ENCODE assay signal across 17 cellular contexts in genomic region chr10:25465582-25466372, GRCh38.
DNase-seq lines count a peak whose midpoint lies in the region; ATAC-seq and TF ChIP-seq lines count a peak whose summit lies in the region.
"Had no signal": no experiment of that assay in that cellular context is flagged by ENCODE, and none has a peak within 500 bp of the region (broad histone marks: within the 10 kb centered on the region; RNA-seq: fewer than 3 reads in every experiment).

No MANE protein-coding gene starts in this region.

- no peaks in the 10 kb centered on the region for H3K4me1 ChIP-seq in SJSA1 (replicated peaks)
- H3K4me1 ChIP-seq in prostate gland (replicated peaks): no peaks in the 10 kb centered on the region
- H3K4me1 ChIP-seq: gastroesophageal sphincter, HAP-1 had no signal

- H3K9me3 ChIP-seq in SJSA1 (replicated peaks) (no peaks in the 10 kb centered on the region), prostate gland (no peaks in the 10 kb centered on the region)
- H3K9me3 ChIP-seq: gastroesophageal sphincter, HAP-1 had no signal

- DNase-seq in AG09309 (ENCODE audit: low read depth): no peak
- peak; percentile 59 for DNase-seq in H4 (ENCODE audit: low spot score)
- peak; percentile 32 for DNase-seq in NCI-H2107 treated with DMSO at 0.1 percent for 48 hours (lab: John Stamatoyannopoulos, UW; ENCODE audit: unreplicated experiment)
- peak in 1 of 2 experiments; percentile 14 for DNase-seq in SJSA1 (ENCODE audit: low read depth in 1 of 2, low spot score in 2 of 2)
- no peak for DNase-seq in NK-92 treated with Interleukin-12 subunit alpha and Interleukin-12 subunit beta, amount 100 ng/mL, for 24 hours (lab: John Stamatoyannopoulos, UW)
- no peak for DNase-seq in prostate gland (ENCODE audit: low spot score)
- DNase-seq: activated T-cell treated with anti-CD3 and anti-CD28 coated beads, Interleukin-2, amount 50 U/mL, for 24 hours; IMR-90; islet precursor cell; NCI-H226; posterior cingulate gyrus; stimulated activated CD4-positive, alpha-beta T cell treated with anti-CD3 and anti-CD28 coated beads, Interleukin-15, amount 100 ng/mL, for 24 hours had no signal

- TF ChIP-seq POLR2A in prostate gland (IDR thresholded peaks at IDR 0.05): no peak

- H3K36me3 ChIP-seq in SJSA1: no peaks in the 10 kb centered on the region
- H3K36me3 ChIP-seq in prostate gland: no peaks in the 10 kb centered on the region
- H3K36me3 ChIP-seq: gastroesophageal sphincter, HAP-1 had no signal

- H3K4me3 ChIP-seq in AG09309 (ENCODE audit: control insufficient read depth, low read depth, low read length) (peak overlapping the region; percentile 30), SJSA1 (peak overlapping the region; percentile 17), prostate gland (no peak overlapping the region)
- H3K4me3 ChIP-seq: gastroesophageal sphincter, HAP-1 had no signal

- no peaks in the 10 kb centered on the region for H3K27me3 ChIP-seq in SJSA1 (replicated peaks)
- H3K27me3 ChIP-seq in prostate gland (replicated peaks; ENCODE audit: insufficient read depth): no peaks in the 10 kb centered on the region
- H3K27me3 ChIP-seq: gastroesophageal sphincter had no signal

- ATAC-seq in GM19397 (IDR thresholded peaks at IDR 0.05; ENCODE audit: unreplicated experiment) (no peak), HG02571 (IDR thresholded peaks at IDR 0.05; ENCODE audit: unreplicated experiment) (no peak)
- ATAC-seq: activated CD4-positive, CD25-positive, alpha-beta regulatory T cell treated with anti-CD3 and anti-CD28 coated beads, Interleukin-2, amount 50 U/mL, for 24 hours; gastroesophageal sphincter had no signal

- no peak overlapping the region for H3K27ac ChIP-seq in SJSA1
- H3K27ac ChIP-seq in prostate gland: no peak overlapping the region
- H3K27ac ChIP-seq: gastroesophageal sphincter had no signal

- TF ChIP-seq CTCF in AG09309 (IDR thresholded peaks at IDR 0.05; ENCODE audit: control insufficient read depth, insufficient read depth, low read depth, low read length, missing control alignments): no peak
- no peak for TF ChIP-seq CTCF in prostate gland (IDR thresholded peaks at IDR 0.05)

- intact Hi-C loops in prostate gland (cut with DNase I): no loop called here

- WGBS in prostate gland: 90% methylated on average over 20 of the region's 20 CpGs

Comparison
In these comparisons a context has a peak if more than half of its experiments do, and no peak if none do; other contexts are left out.
1. DNase-seq: peak in H4 (single experiment) and NCI-H2107 treated with DMSO at 0.1 percent for 48 hours (single experiment); none in AG09309 (single experiment), NK-92 treated with Interleukin-12 subunit alpha and Interleukin-12 subunit beta, amount 100 ng/mL, for 24 hours (single experiment) and prostate gland (single experiment).
2. H3K4me3 ChIP-seq: peak in AG09309 (single experiment) and SJSA1 (single experiment); none in prostate gland (0 of 2).